In genomic region chr7:38349869-38350583, GRCh38 we compare ENCODE assay signal across 8 cellular contexts.
DNase-seq lines count a peak whose midpoint lies in the region; ATAC-seq and TF ChIP-seq lines count a peak whose summit lies in the region.
"Not testable (repeated sequence)": the region's sequence is repeated elsewhere in the genome, so short reads cannot be mapped to it uniquely, and the experiment has no call there.

No MANE protein-coding gene starts in this region.

- peak; percentile 54; the same call in 1 of the 2 replicates for TF ChIP-seq POLR2A in Raji (IDR thresholded peaks at IDR 0.05; ENCODE audit: insufficient read depth, low read depth, low read length)

- CTCF ChIA-PET in BJ (lab: Yijun Ruan, JAX) = interaction anchor here (1.0 to 1.9 kb wide), 3 partner anchors 9 to 20 kb away, joined by 3 to 4 read pairs (median 3); no protein-coding TSS in a partner anchor

- not testable (repeated sequence) for DNase-seq in BJ (ENCODE audit: low read depth); fibroblast of villous mesenchyme (ENCODE audit: low read depth); retinal pigment epithelial cell (ENCODE audit: low read depth)
- DNase-seq in HAP-1 (ENCODE audit: low spot score in 2 of 2) = peak; percentile 7 to 69

- H3K27me3 Mint-ChIP-seq in activated T-helper 17 cell treated with anti-CD3 and anti-CD28 coated beads, Interleukin-2, amount 50 U/mL, for 72 hours = not testable (repeated sequence)

- not testable (repeated sequence) for H3K27me3 ChIP-seq in BJ (ENCODE audit: control insufficient read depth, insufficient read depth, low read length); HAP-1 (ENCODE audit: low read depth)

- H3K4me3 ChIP-seq in BJ (ENCODE audit: low read depth, low read length); HAP-1; fibroblast of villous mesenchyme (ENCODE audit: low read depth, low read length); retinal pigment epithelial cell (ENCODE audit: low read length): not testable (repeated sequence)

- POLR2A ChIA-PET in BJ (lab: Charles Lee) = not testable (repeated sequence)

- ATAC-seq in GM18520 (IDR thresholded peaks at IDR 0.05; ENCODE audit: unreplicated experiment) (peak; percentile 71), HG03521 (IDR thresholded peaks at IDR 0.05; ENCODE audit: unreplicated experiment) (peak; percentile 58)
- peak; percentile 78 for ATAC-seq in activated T-helper 17 cell treated with anti-CD3 and anti-CD28 coated beads, Interleukin-2, amount 50 U/mL, for 72 hours (replicated peaks)

- in situ Hi-C loops in HAP-1 (cut with MboI; ENCODE audit: low sequenced_read_pairs) = loop anchor here (5.0 to 25.0 kb wide), 2 partner anchors 243 to 438 kb away; partner anchors contain the start of genes EPDR1 and SFRP4

- not testable (repeated sequence) for H3K4me1 Mint-ChIP-seq in activated T-helper 17 cell treated with anti-CD3 and anti-CD28 coated beads, Interleukin-2, amount 50 U/mL, for 72 hours

- not testable (repeated sequence) for H3K4me1 ChIP-seq in HAP-1

- not testable (repeated sequence) for H3K9me3 Mint-ChIP-seq in activated T-helper 17 cell treated with anti-CD3 and anti-CD28 coated beads, Interleukin-2, amount 50 U/mL, for 72 hours

- TF ChIP-seq CTCF in BJ (IDR thresholded peaks at IDR 0.05; ENCODE audit: insufficient read depth, low read depth, low read length) = peak; percentile 16; the same call in 1 of the 2 replicates
- peak; percentile 26 for TF ChIP-seq CTCF in fibroblast of villous mesenchyme (IDR thresholded peaks at IDR 0.05; ENCODE audit: insufficient read depth, low read depth, low read length)
- peak; percentile 27 for TF ChIP-seq CTCF in retinal pigment epithelial cell (conservative IDR thresholded peaks at IDR 0.05; ENCODE audit: low read depth, low read length)

- not testable (repeated sequence) for H3K36me3 ChIP-seq in BJ (ENCODE audit: control insufficient read depth, insufficient read depth, low read length); HAP-1 (replicated peaks)

- peak overlapping the region; percentile 97 for H3K4me3 Mint-ChIP-seq in activated T-helper 17 cell treated with anti-CD3 and anti-CD28 coated beads, Interleukin-2, amount 50 U/mL, for 72 hours

- H3K9me3 ChIP-seq in HAP-1 = not testable (repeated sequence)

- peak overlapping the region; percentile 97 for H3K27ac Mint-ChIP-seq in activated T-helper 17 cell treated with anti-CD3 and anti-CD28 coated beads, Interleukin-2, amount 50 U/mL, for 72 hours

- H3K36me3 Mint-ChIP-seq in activated T-helper 17 cell treated with anti-CD3 and anti-CD28 coated beads, Interleukin-2, amount 50 U/mL, for 72 hours (ENCODE audit: low read depth) = peaks cover 26% of the 10 kb centered on the region
